1 cellular context compared by ENCODE assay signal in genomic region chr1:101506541-101507164, GRCh38.
TF ChIP-seq lines count a peak whose summit lies in the region.

No MANE protein-coding gene starts in this region.

TF ChIP-seq in A549, 52 proteins besides CTCF, POLR2A, EP300 and RAD21 (continued from another document):
- TF ChIP-seq, protein P1, sequence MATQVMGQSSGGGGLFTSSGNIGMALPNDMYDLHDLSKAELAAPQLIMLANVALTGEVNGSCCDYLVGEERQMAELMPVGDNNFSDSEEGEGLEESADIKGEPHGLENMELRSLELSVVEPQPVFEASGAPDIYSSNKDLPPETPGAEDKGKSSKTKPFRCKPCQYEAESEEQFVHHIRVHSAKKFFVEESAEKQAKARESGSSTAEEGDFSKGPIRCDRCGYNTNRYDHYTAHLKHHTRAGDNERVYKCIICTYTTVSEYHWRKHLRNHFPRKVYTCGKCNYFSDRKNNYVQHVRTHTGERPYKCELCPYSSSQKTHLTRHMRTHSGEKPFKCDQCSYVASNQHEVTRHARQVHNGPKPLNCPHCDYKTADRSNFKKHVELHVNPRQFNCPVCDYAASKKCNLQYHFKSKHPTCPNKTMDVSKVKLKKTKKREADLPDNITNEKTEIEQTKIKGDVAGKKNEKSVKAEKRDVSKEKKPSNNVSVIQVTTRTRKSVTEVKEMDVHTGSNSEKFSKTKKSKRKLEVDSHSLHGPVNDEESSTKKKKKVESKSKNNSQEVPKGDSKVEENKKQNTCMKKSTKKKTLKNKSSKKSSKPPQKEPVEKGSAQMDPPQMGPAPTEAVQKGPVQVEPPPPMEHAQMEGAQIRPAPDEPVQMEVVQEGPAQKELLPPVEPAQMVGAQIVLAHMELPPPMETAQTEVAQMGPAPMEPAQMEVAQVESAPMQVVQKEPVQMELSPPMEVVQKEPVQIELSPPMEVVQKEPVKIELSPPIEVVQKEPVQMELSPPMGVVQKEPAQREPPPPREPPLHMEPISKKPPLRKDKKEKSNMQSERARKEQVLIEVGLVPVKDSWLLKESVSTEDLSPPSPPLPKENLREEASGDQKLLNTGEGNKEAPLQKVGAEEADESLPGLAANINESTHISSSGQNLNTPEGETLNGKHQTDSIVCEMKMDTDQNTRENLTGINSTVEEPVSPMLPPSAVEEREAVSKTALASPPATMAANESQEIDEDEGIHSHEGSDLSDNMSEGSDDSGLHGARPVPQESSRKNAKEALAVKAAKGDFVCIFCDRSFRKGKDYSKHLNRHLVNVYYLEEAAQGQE (IDR thresholded peaks at IDR 0.05), result no peak
- no peak for TF ChIP-seq MAFK (IDR thresholded peaks at IDR 0.05; ENCODE audit: partially characterized antibody)
- no peak for TF ChIP-seq RCOR1 (IDR thresholded peaks at IDR 0.05; ENCODE audit: low read depth, low read length)
- no peak for TF ChIP-seq RARB (CRISPR knock-in tag; IDR thresholded peaks at IDR 0.05)
- no peak for TF ChIP-seq FOXS1 (CRISPR knock-in tag; IDR thresholded peaks at IDR 0.05)
- TF ChIP-seq TFCP2L1 (CRISPR knock-in tag; IDR thresholded peaks at IDR 0.05), result no peak
